2 cellular contexts compared by ENCODE assay signal in genomic region chr19:40567750-40568494, GRCh38.
TF ChIP-seq lines count a peak whose summit lies in the region.

No MANE protein-coding gene starts in this region.

TF ChIP-seq in HEK293, 187 proteins besides CTCF, POLR2A, EP300 and RAD21 (continues in another document):
- no peak for TF ChIP-seq ZNF112 (tag by site-specific recombination; IDR thresholded peaks at IDR 0.05)
- 0 out of 2 replicates have a peak, but pooled peaks have one; percentile 36 for TF ChIP-seq PRDM1 (tag by site-specific recombination; IDR thresholded peaks at IDR 0.05)
- TF ChIP-seq ZNF114 (tag by site-specific recombination; IDR thresholded peaks at IDR 0.05) = no peak
- TF ChIP-seq ZNF521 (tag by site-specific recombination; IDR thresholded peaks at IDR 0.05) = no peak
- no peak for TF ChIP-seq ZNF394 (tag by site-specific recombination; IDR thresholded peaks at IDR 0.05; ENCODE audit: borderline replicate concordance)
- peak; percentile 21 for TF ChIP-seq ZBTB26 (tag by site-specific recombination; optimal IDR thresholded peaks at IDR 0.05)
- TF ChIP-seq ZNF362 (tag by site-specific recombination; IDR thresholded peaks at IDR 0.05) = no peak
- TF ChIP-seq SALL2 (tag by site-specific recombination; IDR thresholded peaks at IDR 0.05; ENCODE audit: borderline replicate concordance) = no peak
- TF ChIP-seq ATF2 (tag by site-specific recombination; IDR thresholded peaks at IDR 0.05; ENCODE audit: low read depth) = no peak
- no peak for TF ChIP-seq SP2 (tag by site-specific recombination; IDR thresholded peaks at IDR 0.05)
- TF ChIP-seq ZFP3 (tag by site-specific recombination; IDR thresholded peaks at IDR 0.05; ENCODE audit: low read depth) = no peak
- TF ChIP-seq KLF16 (tag by site-specific recombination; IDR thresholded peaks at IDR 0.05) = no peak
- TF ChIP-seq EGR2 (tag by site-specific recombination; IDR thresholded peaks at IDR 0.05; ENCODE audit: low read depth) = no peak
- no peak for TF ChIP-seq ZFHX2 (tag by site-specific recombination; conservative IDR thresholded peaks at IDR 0.05)
- TF ChIP-seq ZSCAN4 (tag by site-specific recombination; IDR thresholded peaks at IDR 0.05) = no peak
- no peak for TF ChIP-seq ZNF843 (tag by site-specific recombination; IDR thresholded peaks at IDR 0.05)
- TF ChIP-seq HIC1 (tag by site-specific recombination; IDR thresholded peaks at IDR 0.05) = no peak
- TF ChIP-seq GLIS1 (tag by site-specific recombination; IDR thresholded peaks at IDR 0.05) = 0 out of 2 replicates have a peak, but pooled peaks have one; percentile 6
- no peak for TF ChIP-seq ZNF23 (tag by site-specific recombination; IDR thresholded peaks at IDR 0.05; ENCODE audit: borderline replicate concordance)
- no peak for TF ChIP-seq ZNF248 (tag by site-specific recombination; IDR thresholded peaks at IDR 0.05)

TF ChIP-seq in H1, 55 proteins besides CTCF, POLR2A, EP300 and RAD21:
- TF ChIP-seq MAX (IDR thresholded peaks at IDR 0.05) (peak; percentile 81), KDM4A (IDR thresholded peaks at IDR 0.05; ENCODE audit: low read depth, low read length, severe bottlenecking) (peak; percentile 70), POU5F1 (IDR thresholded peaks at IDR 0.05; ENCODE audit: low read depth, low read length) (no peak), SUZ12 (IDR thresholded peaks at IDR 0.05; ENCODE audit: low read length) (peak; percentile 98), HDAC2 (IDR thresholded peaks at IDR 0.05; ENCODE audit: borderline replicate concordance in 1 of 2, low read depth in 2 of 2, low read length in 2 of 2) (peak in 1 of 2 experiments; percentile 79; a peak in 1 of 4 replicates), SIN3A (conservative IDR thresholded peaks at IDR 0.05 in 1 of 2, IDR thresholded peaks at IDR 0.05 in 1 of 2; ENCODE audit: low read depth in 1 of 2, low read length in 2 of 2) (no peak), EZH2 (IDR thresholded peaks at IDR 0.05; ENCODE audit: low read depth, low read length, severe bottlenecking) (peak; percentile 92), TAF1 (IDR thresholded peaks at IDR 0.05; ENCODE audit: low read depth, low read length) (peak; percentile 37; the same call in 1 of the 2 replicates), E2F6 (IDR thresholded peaks at IDR 0.05) (peak; percentile 78), BACH1 (IDR thresholded peaks at IDR 0.05; ENCODE audit: low read length) (no peak), ASH2L (IDR thresholded peaks at IDR 0.05; ENCODE audit: low read length) (peak; percentile 31), TAF7 (optimal IDR thresholded peaks at IDR 0.05; ENCODE audit: borderline replicate concordance, low read depth, low read length) (no peak), KDM1A (IDR thresholded peaks at IDR 0.05; ENCODE audit: borderline replicate concordance, low read length) (peak; percentile 43; the same call in 1 of the 2 replicates)
